Comparison of ENCODE assay signal across 12 cellular contexts in genomic region chr22:46159777-46160176, GRCh38.
"Had no signal": no experiment of that assay in that cellular context is flagged by ENCODE, and none has a peak within 500 bp of the region (broad histone marks: within the 10 kb centered on the region; RNA-seq: fewer than 3 reads in every experiment).

No MANE protein-coding gene starts in this region.

- DNase-seq: activated CD4-positive, alpha-beta T cell treated with anti-CD3 and anti-CD28 coated beads, Interleukin-2, amount 10 ng/mL, durations not matched to agents 24 days and 14 days; activated CD4-positive, CD25-positive, alpha-beta regulatory T cell; activated gamma-delta T cell treated with Interleukin-2 at 50 U/mL for 16 hours; amniotic stem cell; cortex of kidney; effector CD4-positive, alpha-beta T cell; foreskin fibroblast; left cardiac atrium; naive thymus-derived CD4-positive, alpha-beta T cell; pancreas had no signal

- H3K27ac ChIP-seq: pancreas had no signal

- H3K9me3 ChIP-seq: pancreas had no signal

- H3K4me3 ChIP-seq: pancreas had no signal

- H3K36me3 ChIP-seq: pancreas had no signal

- FAIRE-seq: pancreas, TTC549 had no signal

- H3K27me3 ChIP-seq: pancreas had no signal

- ATAC-seq: left cardiac atrium; naive thymus-derived CD4-positive, alpha-beta T cell; pancreas; stimulated activated effector memory CD8-positive, alpha-beta T cell treated with anti-CD3 and anti-CD28 coated beads, Interleukin-12 subunit alpha, Interleukin-12 subunit beta, amount 100 ng/mL, for 72 hours had no signal
